10 cellular contexts compared by ENCODE assay signal in genomic region chr2:219109468-219109867, GRCh38. TPM values are rescaled to one million over a fixed set of nuclear protein-coding genes. Genes with fewer than 3 reads are reported as not detected.
A peak's percentile ranks its signal among the peaks of the same experiment; 100 is the strongest.
DNase-seq lines count a peak whose midpoint lies in the region; ATAC-seq and TF ChIP-seq lines count a peak whose summit lies in the region.
"Had no signal": no experiment of that assay in that cellular context is flagged by ENCODE, and none has a peak within 500 bp of the region (broad histone marks: within the 10 kb centered on the region; RNA-seq: fewer than 3 reads in every experiment).

No MANE protein-coding gene starts in this region.

- no peak overlapping the region for H3K4me3 Mint-ChIP-seq in activated naive CD8-positive, alpha-beta T cell treated with anti-CD3 and anti-CD28 coated beads, Interleukin-2, amount 50 U/mL, for 24 hours

- H3K9me3 Mint-ChIP-seq in activated naive CD8-positive, alpha-beta T cell treated with anti-CD3 and anti-CD28 coated beads, Interleukin-2, amount 50 U/mL, for 24 hours: no peaks in the 10 kb centered on the region

- H3K27ac Mint-ChIP-seq in activated naive CD8-positive, alpha-beta T cell treated with anti-CD3 and anti-CD28 coated beads, Interleukin-2, amount 50 U/mL, for 24 hours: peak overlapping the region; percentile 25

- peak; percentile 86 for DNase-seq in ELF-1 (ENCODE audit: low read depth, low spot score)
- peak in 3 of 5 donors; percentile 10 to 14 (median 10) for DNase-seq in T-helper 1 cell
- DNase-seq in activated naive CD8-positive, alpha-beta T cell treated with anti-CD3 and anti-CD28 coated beads, Interleukin-2, amount 50 U/mL, for 24 hours: peak; percentile 67
- peak; percentile 64 for DNase-seq in stimulated activated CD4-positive, alpha-beta T cell treated with anti-CD3 and anti-CD28 coated beads, Interleukin-15, amount 100 ng/mL, for 24 hours
- DNase-seq in A172 (ENCODE audit: low spot score): no peak
- DNase-seq in DMS 273 treated with DMSO at 0.1 percent for 48 hours (lab: John Stamatoyannopoulos, UW): no peak
- DNase-seq in GM10266 (ENCODE audit: extremely low spot score): no peak
- DNase-seq: NCI-H345 had no signal

- peaks cover 6% of the 10 kb centered on the region for H3K36me3 Mint-ChIP-seq in activated naive CD8-positive, alpha-beta T cell treated with anti-CD3 and anti-CD28 coated beads, Interleukin-2, amount 50 U/mL, for 24 hours (ENCODE audit: low read depth)

- no peaks in the 10 kb centered on the region for H3K27me3 Mint-ChIP-seq in activated naive CD8-positive, alpha-beta T cell treated with anti-CD3 and anti-CD28 coated beads, Interleukin-2, amount 50 U/mL, for 24 hours

- peaks cover 59% of the 10 kb centered on the region for H3K4me1 Mint-ChIP-seq in activated naive CD8-positive, alpha-beta T cell treated with anti-CD3 and anti-CD28 coated beads, Interleukin-2, amount 50 U/mL, for 24 hours

- no peak for TF ChIP-seq CTCF in GM10266 (IDR thresholded peaks at IDR 0.05; ENCODE audit: control insufficient read depth, insufficient read depth, low read depth, missing control alignments)

- ATAC-seq in activated naive CD8-positive, alpha-beta T cell treated with anti-CD3 and anti-CD28 coated beads, Interleukin-2, amount 50 U/mL, for 24 hours: peak; percentile 93
- no peak for ATAC-seq in GM18861 (IDR thresholded peaks at IDR 0.05; ENCODE audit: unreplicated experiment)

RNA-seq across cellular contexts. Expression of gene IHH, which starts 48.7 kb away (rescaled TPM):
- total RNA-seq in A172 (2014; rRNA removed; shearing (Covaris generic)): 0.03 TPM in 1 of 2 replicates, not detected in the other
- total RNA-seq: endothelial cell of umbilical vein had no signal

RNA-seq across cellular contexts. Expression of gene NHEJ1, which starts 51.1 kb away (rescaled TPM):
- total RNA-seq in A172 (2014; rRNA removed; shearing (Covaris generic)): 20.9 and 22.2 TPM in 2 replicates

Comparison
In these comparisons a context has a peak if more than half of its experiments do, and no peak if none do; other contexts are left out.
1. DNase-seq: peak in ELF-1 (single experiment), T-helper 1 cell (3 of 5), activated naive CD8-positive, alpha-beta T cell treated with anti-CD3 and anti-CD28 coated beads, Interleukin-2, amount 50 U/mL, for 24 hours (single experiment) and stimulated activated CD4-positive, alpha-beta T cell treated with anti-CD3 and anti-CD28 coated beads, Interleukin-15, amount 100 ng/mL, for 24 hours (single experiment); none in A172 (single experiment), DMS 273 treated with DMSO at 0.1 percent for 48 hours (single experiment) and GM10266 (single experiment).